7 cellular contexts compared by ENCODE assay signal in genomic region chr19:8580710-8581281, GRCh38. TPM values are rescaled to one million over a fixed set of nuclear protein-coding genes. Genes with fewer than 3 reads are reported as not detected.
DNase-seq lines count a peak whose midpoint lies in the region; TF ChIP-seq lines count a peak whose summit lies in the region.

No MANE protein-coding gene starts in this region.

- H2BK5ac ChIP-seq in trophoblast cell (ENCODE audit: low read depth, low read length, poor library complexity): no peak overlapping the region

- H3K79me2 ChIP-seq in trophoblast cell (ENCODE audit: control insufficient read depth, insufficient read depth, low read length, poor library complexity): no peaks in the 10 kb centered on the region

- peak; percentile 96 for DNase-seq in KBM-7
- DNase-seq in SK-N-DZ (ENCODE audit: low spot score): peak; percentile 70
- DNase-seq in activated gamma-delta T cell treated with Interleukin-2 at 50 U/mL for 16 hours: peak; percentile 89
- peak; percentile 55 for DNase-seq in globus pallidus (ENCODE audit: low spot score)
- DNase-seq in trophoblast cell: peak; percentile 78 to 91
- peak; percentile 80 for DNase-seq in ureter (ENCODE audit: low spot score)

- H2AK5ac ChIP-seq in trophoblast cell (ENCODE audit: low read length): no peak overlapping the region

- no peak overlapping the region for H2BK120ac ChIP-seq in trophoblast cell (ENCODE audit: insufficient read depth, low read length, poor library complexity)

- H3K4me1 ChIP-seq in trophoblast cell (ENCODE audit: control insufficient read depth in 1 of 2, insufficient read depth in 2 of 2, low read length in 2 of 2): peaks cover 0 to 3% of the 10 kb centered on the region in 2 experiments

- no peak overlapping the region for H3K9ac ChIP-seq in trophoblast cell (ENCODE audit: low read length)

- H3K14ac ChIP-seq in trophoblast cell (ENCODE audit: low read length): no peak overlapping the region

- H3K4me3 ChIP-seq in trophoblast cell (ENCODE audit: low read depth, low read length): no peak overlapping the region

- H3K4ac ChIP-seq in trophoblast cell (ENCODE audit: low read depth, low read length): no peak overlapping the region

- in situ Hi-C loops in KBM-7 (cut with MboI; ENCODE audit: low pct_unique_long_range_greater_than_20kb, low sequenced_read_pairs): no loop called here

- H3K36me3 ChIP-seq in trophoblast cell (ENCODE audit: control insufficient read depth in 1 of 2, insufficient read depth in 2 of 2, low read length in 2 of 2): no peaks in the 10 kb centered on the region

- H3K27ac ChIP-seq in trophoblast cell (ENCODE audit: low read depth, low read length): no peak overlapping the region

- H2BK12ac ChIP-seq in trophoblast cell (ENCODE audit: low read length): no peak overlapping the region

- H3K18ac ChIP-seq in trophoblast cell (ENCODE audit: low read length): no peak overlapping the region

- H2AFZ ChIP-seq in trophoblast cell (ENCODE audit: insufficient read depth, low read length, poor library complexity): no peak overlapping the region

- no peaks in the 10 kb centered on the region for H3K79me1 ChIP-seq in trophoblast cell (ENCODE audit: low read length)

- peak; percentile 24 for TF ChIP-seq CTCF in GM12801 (IDR thresholded peaks at IDR 0.05; ENCODE audit: extremely low read depth, insufficient read length)

- H4K12ac ChIP-seq in trophoblast cell (ENCODE audit: low read depth, low read length): no peak overlapping the region

- no peak overlapping the region for H4K91ac ChIP-seq in trophoblast cell (ENCODE audit: low read depth, low read length)

- peaks cover 5% of the 10 kb centered on the region for H3K9me3 ChIP-seq in trophoblast cell (ENCODE audit: insufficient read depth, low read depth, low read length)

- no peak overlapping the region for H3K23ac ChIP-seq in trophoblast cell (ENCODE audit: low read length)

- H4K8ac ChIP-seq in trophoblast cell (ENCODE audit: low read depth, low read length): no peak overlapping the region

- no peaks in the 10 kb centered on the region for H3K27me3 ChIP-seq in trophoblast cell (ENCODE audit: insufficient read depth, low read length)

- H3K4me2 ChIP-seq in trophoblast cell (ENCODE audit: low read length): no peak overlapping the region

- no CpG with 5 or more reads among the region's 21 CpGs for WGBS in trophoblast cell (ENCODE audit: extremely low coverage, insufficient coverage, insufficient read length)

RNA-seq across cellular contexts. Expression of gene MYO1F, which starts 3.6 kb away (rescaled TPM):
- polyA plus RNA-seq in SK-N-DZ (2014; cell fraction: cytosol; rRNA removed): 0.06 TPM in 1 of 2 replicates, not detected in the other
- polyA plus RNA-seq in SK-N-DZ (2014; cell fraction: nucleus; rRNA removed): 0.41 TPM in 1 of 2 replicates, not detected in the other
- polyA plus RNA-seq in trophoblast cell (2013): 0.35 and 0.37 TPM in 2 replicates
- 20.6 TPM for total RNA-seq in ureter

RNA-seq across cellular contexts. Expression of gene ADAMTS10, which starts 29.7 kb away (rescaled TPM):
- 5.5 and 12.6 TPM in 2 replicates for polyA plus RNA-seq in SK-N-DZ (2014; cell fraction: cytosol; rRNA removed)
- 89.9 and 104 TPM in 2 replicates for polyA plus RNA-seq in SK-N-DZ (2014; cell fraction: nucleus; rRNA removed)
- 9.6 and 10.9 TPM in 2 replicates for polyA plus RNA-seq in trophoblast cell (2013)
- 19.0 TPM for total RNA-seq in ureter

RNA-seq across cellular contexts. Expression of gene NFILZ, which starts 49.6 kb away (rescaled TPM):
- not detected in 2 replicates for polyA plus RNA-seq in SK-N-DZ (2014; cell fraction: cytosol; rRNA removed)
- polyA plus RNA-seq in SK-N-DZ (2014; cell fraction: nucleus; rRNA removed): not detected in 2 replicates
- polyA plus RNA-seq in trophoblast cell (2013): not detected in 2 replicates
- total RNA-seq in ureter: not detected
